ENCODE assay signal across 6 cellular contexts in genomic region chr5:170596482-170596881, GRCh38.
"Had no signal": no experiment of that assay in that cellular context is flagged by ENCODE, and none has a peak within 500 bp of the region (broad histone marks: within the 10 kb centered on the region; RNA-seq: fewer than 3 reads in every experiment).

No MANE protein-coding gene starts in this region.

- H3K4me3 ChIP-seq: psoas muscle, tibial artery had no signal

- DNase-seq: cerebellar nuclear complex, tibial artery had no signal

- H3K4me1 ChIP-seq: psoas muscle had no signal

- H3K36me3 ChIP-seq: brain microvascular endothelial cell, tibial artery had no signal

- H3K27me3 ChIP-seq: brain microvascular endothelial cell had no signal

- FAIRE-seq: endometrium had no signal

- H3K9me3 ChIP-seq: psoas muscle, tibial artery had no signal

- H3K27ac ChIP-seq: brain microvascular endothelial cell, psoas muscle, tibial artery, VCaP had no signal
